29 cellular contexts compared by ENCODE assay signal in the genomic region with DNA sequence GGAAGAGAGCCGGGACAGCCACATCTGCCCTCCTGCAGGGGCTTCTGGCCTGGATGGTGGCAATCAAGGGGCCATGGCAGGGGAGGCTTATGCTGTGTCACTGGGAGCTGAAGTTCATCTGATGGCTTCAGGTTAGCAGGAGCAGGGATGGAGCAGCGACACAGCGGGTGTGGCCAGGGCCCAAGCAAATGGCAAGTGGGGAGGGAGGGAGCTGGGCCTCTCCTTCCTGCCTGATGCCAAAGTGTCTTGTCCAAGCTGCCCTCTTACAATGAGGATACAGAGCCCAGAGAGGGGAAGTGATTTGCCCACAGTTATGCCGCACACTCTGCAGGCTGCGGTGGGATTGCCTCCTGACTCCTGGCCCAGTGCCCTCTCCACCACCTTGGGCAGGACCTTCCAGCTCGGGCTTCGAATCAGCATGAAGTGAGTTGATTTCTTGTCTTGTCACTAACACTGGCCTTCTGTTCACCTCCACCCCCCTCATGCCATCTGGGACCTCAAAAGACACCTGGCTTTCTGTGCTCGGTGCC. TPM values are rescaled to one million over a fixed set of nuclear protein-coding genes. Genes with fewer than 3 reads are reported as not detected.
"Had no signal": no experiment of that assay in that cellular context is flagged by ENCODE, and none has a peak within 500 bp of the region (broad histone marks: within the 10 kb centered on the region; RNA-seq: fewer than 3 reads in every experiment).

No MANE protein-coding gene starts in this region.

- H3K27me3 ChIP-seq: body of pancreas, cardiac muscle cell, colonic mucosa, dorsolateral prefrontal cortex, ovary, tibial nerve, uterus had no signal

- H3K9me3 ChIP-seq: body of pancreas, colonic mucosa, left lung, neutrophil, ovary, suprapubic skin, tibial nerve, uterus had no signal

- H3K4me2 ChIP-seq: hepatocyte had no signal

- H3K27ac Mint-ChIP-seq: activated CD4-positive, alpha-beta T cell treated with anti-CD3 and anti-CD28 coated beads, Interleukin-2, amount 10 ng/mL, durations not matched to agents 7 days and 5 days; activated CD8-positive, alpha-beta memory T cell treated with anti-CD3 and anti-CD28 coated beads, Interleukin-2, amount 10 ng/mL, durations not matched to agents 7 days and 5 days; activated CD8-positive, alpha-beta T cell treated with anti-CD3 and anti-CD28 coated beads for 36 hours; activated naive CD4-positive, alpha-beta T cell treated with anti-CD3 and anti-CD28 coated beads, Interleukin-2, amount 10 ng/mL, durations not matched to agents 7 days and 5 days; activated naive CD8-positive, alpha-beta T cell treated with anti-CD3 and anti-CD28 coated beads, Interleukin-2, amount 50 U/mL, for 24 hours; effector memory CD8-positive, alpha-beta T cell; naive thymus-derived CD4-positive, alpha-beta T cell had no signal

- ATAC-seq: activated CD8-positive, alpha-beta memory T cell treated with anti-CD3 and anti-CD28 coated beads, Interleukin-2, amount 10 ng/mL, durations not matched to agents 7 days and 5 days; activated CD8-positive, alpha-beta T cell treated with anti-CD3 and anti-CD28 coated beads for 36 hours; activated naive CD8-positive, alpha-beta T cell treated with anti-CD3 and anti-CD28 coated beads, Interleukin-2, amount 50 U/mL, for 24 hours; body of pancreas; effector memory CD8-positive, alpha-beta T cell; left lung; naive thymus-derived CD4-positive, alpha-beta T cell; stimulated activated naive CD8-positive, alpha-beta T cell treated with anti-CD3 and anti-CD28 coated beads, Interleukin-15, amount 100 ng/mL, for 72 hours had no signal

- H3K27me3 Mint-ChIP-seq: activated naive CD8-positive, alpha-beta T cell treated with anti-CD3 and anti-CD28 coated beads, Interleukin-2, amount 50 U/mL, for 24 hours had no signal

- H3K9me3 Mint-ChIP-seq: activated CD4-positive, alpha-beta T cell treated with anti-CD3 and anti-CD28 coated beads, Interleukin-2, amount 10 ng/mL, durations not matched to agents 7 days and 5 days; activated CD8-positive, alpha-beta T cell treated with anti-CD3 and anti-CD28 coated beads for 36 hours; activated naive CD4-positive, alpha-beta T cell treated with anti-CD3 and anti-CD28 coated beads, Interleukin-2, amount 10 ng/mL, durations not matched to agents 7 days and 5 days; activated naive CD8-positive, alpha-beta T cell treated with anti-CD3 and anti-CD28 coated beads, Interleukin-2, amount 50 U/mL, for 24 hours; effector memory CD8-positive, alpha-beta T cell; stimulated activated naive CD8-positive, alpha-beta T cell treated with anti-CD3 and anti-CD28 coated beads, Interleukin-15, amount 100 ng/mL, for 72 hours had no signal

- H3K4me3 ChIP-seq: body of pancreas, cardiac muscle cell, colonic mucosa, dorsolateral prefrontal cortex, hepatocyte, left lung, ovary, suprapubic skin, tibial nerve, uterus had no signal

- H3K36me3 ChIP-seq: cardiac muscle cell, colonic mucosa, left lung, neutrophil, ovary, suprapubic skin, tibial nerve, uterus had no signal

- H3K36me3 Mint-ChIP-seq: activated CD8-positive, alpha-beta memory T cell treated with anti-CD3 and anti-CD28 coated beads, Interleukin-2, amount 10 ng/mL, durations not matched to agents 7 days and 5 days; activated naive CD4-positive, alpha-beta T cell treated with anti-CD3 and anti-CD28 coated beads, Interleukin-2, amount 10 ng/mL, durations not matched to agents 7 days and 5 days; naive thymus-derived CD4-positive, alpha-beta T cell had no signal

- DNase-seq: activated CD4-positive, alpha-beta T cell treated with anti-CD3 and anti-CD28 coated beads, Interleukin-2, amount 10 ng/mL, durations not matched to agents 7 days and 5 days; activated CD4-positive, CD25-positive, alpha-beta regulatory T cell treated with anti-CD3 and anti-CD28 coated beads, Interleukin-2, amount 50 U/mL, for 72 hours; activated CD8-positive, alpha-beta memory T cell treated with anti-CD3 and anti-CD28 coated beads, Interleukin-2, amount 10 ng/mL, durations not matched to agents 7 days and 5 days; activated CD8-positive, alpha-beta T cell treated with anti-CD3 and anti-CD28 coated beads for 36 hours; activated effector memory CD4-positive, alpha-beta T cell treated with anti-CD3 and anti-CD28 coated beads, Interleukin-2, amount 50 U/mL, for 16 hours; activated naive CD4-positive, alpha-beta T cell treated with anti-CD3 and anti-CD28 coated beads, Interleukin-2, amount 10 ng/mL, durations not matched to agents 7 days and 5 days; activated naive CD8-positive, alpha-beta T cell treated with anti-CD3 and anti-CD28 coated beads, Interleukin-2, amount 50 U/mL, for 24 hours; activated T-cell treated with anti-CD3 and anti-CD28 coated beads for 4 hours; body of pancreas; colonic mucosa; effector memory CD8-positive, alpha-beta T cell; foreskin melanocyte; kidney glomerular epithelial cell; left lung; naive thymus-derived CD4-positive, alpha-beta T cell; right cardiac atrium; stimulated activated CD4-positive, alpha-beta T cell treated with anti-CD3 and anti-CD28 coated beads, Interleukin-1b, Interleukin-23, amount 100 ng/mL, for 48 hours; stimulated activated naive CD8-positive, alpha-beta T cell treated with anti-CD3 and anti-CD28 coated beads, Interleukin-15, amount 100 ng/mL, for 72 hours; uterus had no signal

- H3K4me1 ChIP-seq: body of pancreas, colonic mucosa, left lung, suprapubic skin, tibial nerve, uterus had no signal

- H2AFZ ChIP-seq: hepatocyte had no signal

- H3K4me3 Mint-ChIP-seq: activated CD4-positive, alpha-beta T cell treated with anti-CD3 and anti-CD28 coated beads, Interleukin-2, amount 10 ng/mL, durations not matched to agents 7 days and 5 days; activated CD8-positive, alpha-beta memory T cell treated with anti-CD3 and anti-CD28 coated beads, Interleukin-2, amount 10 ng/mL, durations not matched to agents 7 days and 5 days; activated CD8-positive, alpha-beta T cell treated with anti-CD3 and anti-CD28 coated beads for 36 hours; activated naive CD4-positive, alpha-beta T cell treated with anti-CD3 and anti-CD28 coated beads, Interleukin-2, amount 10 ng/mL, durations not matched to agents 7 days and 5 days; activated naive CD8-positive, alpha-beta T cell treated with anti-CD3 and anti-CD28 coated beads, Interleukin-2, amount 50 U/mL, for 24 hours; effector memory CD8-positive, alpha-beta T cell; naive thymus-derived CD4-positive, alpha-beta T cell; stimulated activated naive CD8-positive, alpha-beta T cell treated with anti-CD3 and anti-CD28 coated beads, Interleukin-15, amount 100 ng/mL, for 72 hours had no signal

- FAIRE-seq: endothelial cell of umbilical vein had no signal

- H3K79me2 ChIP-seq: hepatocyte had no signal

- H3K27ac ChIP-seq: body of pancreas, cardiac muscle cell, colonic mucosa, hepatocyte, left lung, neutrophil, ovary, suprapubic skin, tibial nerve, uterus, VCaP had no signal

- H3K4me1 Mint-ChIP-seq: activated CD4-positive, alpha-beta T cell treated with anti-CD3 and anti-CD28 coated beads, Interleukin-2, amount 10 ng/mL, durations not matched to agents 7 days and 5 days; activated CD8-positive, alpha-beta memory T cell treated with anti-CD3 and anti-CD28 coated beads, Interleukin-2, amount 10 ng/mL, durations not matched to agents 7 days and 5 days; activated naive CD4-positive, alpha-beta T cell treated with anti-CD3 and anti-CD28 coated beads, Interleukin-2, amount 10 ng/mL, durations not matched to agents 7 days and 5 days; activated naive CD8-positive, alpha-beta T cell treated with anti-CD3 and anti-CD28 coated beads, Interleukin-2, amount 50 U/mL, for 24 hours; naive thymus-derived CD4-positive, alpha-beta T cell; stimulated activated naive CD8-positive, alpha-beta T cell treated with anti-CD3 and anti-CD28 coated beads, Interleukin-15, amount 100 ng/mL, for 72 hours had no signal

RNA-seq across cellular contexts. Expression of a gene that starts 51.3 kb away (rescaled TPM):
- total RNA-seq: activated CD4-positive, alpha-beta T cell treated with anti-CD3 and anti-CD28 coated beads, Interleukin-2, amount 10 ng/mL, durations not matched to agents 7 days and 5 days; endothelial cell of umbilical vein; pulmonary artery endothelial cell had no signal
- polyA plus RNA-seq: endothelial cell of umbilical vein had no signal
